ENCODE assay signal across 2 cellular contexts in the genomic region with DNA sequence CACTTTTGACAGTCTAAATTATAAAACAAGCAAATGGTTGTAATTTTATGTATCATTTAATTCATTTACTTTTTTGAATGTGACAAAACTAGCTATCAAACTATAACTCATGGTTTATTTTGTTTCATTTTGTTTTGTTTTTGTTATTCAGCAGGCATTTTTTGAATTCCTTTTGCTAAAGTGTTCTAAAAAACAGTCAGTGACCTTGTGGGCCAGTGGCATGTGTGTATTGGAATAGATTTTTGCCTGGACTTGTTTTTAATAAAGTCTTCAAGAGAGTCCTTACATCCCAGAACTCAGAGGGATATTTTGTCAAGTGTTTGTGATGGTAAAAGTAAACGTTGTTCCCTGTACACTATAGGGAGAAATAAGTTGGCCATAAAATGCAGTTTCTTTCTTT.
TF ChIP-seq lines count a peak whose summit lies in the region.

No MANE protein-coding gene starts in this region.

TF ChIP-seq in IMR-90, 13 proteins besides CTCF, POLR2A, EP300 and RAD21:
- TF ChIP-seq RFX5 (IDR thresholded peaks at IDR 0.05; ENCODE audit: low read depth, low read length) (no peak), BHLHE40 (IDR thresholded peaks at IDR 0.05; ENCODE audit: low read depth, low read length) (no peak), CHD1 (IDR thresholded peaks at IDR 0.05; ENCODE audit: low read depth, low read length) (no peak), MAFK (IDR thresholded peaks at IDR 0.05; ENCODE audit: low read depth, low read length) (no peak), MAZ (IDR thresholded peaks at IDR 0.05; ENCODE audit: borderline replicate concordance, low read depth, low read length) (no peak), SMC3 (IDR thresholded peaks at IDR 0.05; ENCODE audit: low read depth, low read length) (no peak), RCOR1 (IDR thresholded peaks at IDR 0.05; ENCODE audit: insufficient replicate concordance, low read length) (no peak), NFE2L2 (IDR thresholded peaks at IDR 0.05; ENCODE audit: low read depth, low read length) (no peak)

TF ChIP-seq in H1, 55 proteins besides CTCF, POLR2A, EP300 and RAD21:
- TF ChIP-seq HDAC2 (IDR thresholded peaks at IDR 0.05; ENCODE audit: borderline replicate concordance in 1 of 2, low read depth in 2 of 2, low read length in 2 of 2) = no peak
- TF ChIP-seq BACH1 (IDR thresholded peaks at IDR 0.05; ENCODE audit: low read length) = no peak
- no peak for TF ChIP-seq SAP30 (IDR thresholded peaks at IDR 0.05; ENCODE audit: insufficient read depth, insufficient replicate concordance, low read length)
- no peak for TF ChIP-seq SUZ12 (IDR thresholded peaks at IDR 0.05; ENCODE audit: low read length)
- no peak for TF ChIP-seq GABPA (IDR thresholded peaks at IDR 0.05; ENCODE audit: borderline replicate concordance, insufficient read depth, low read length)
- no peak for TF ChIP-seq SP1 (IDR thresholded peaks at IDR 0.05; ENCODE audit: low read depth, low read length)
- no peak for TF ChIP-seq KDM5A (IDR thresholded peaks at IDR 0.05; ENCODE audit: low read length)
- no peak for TF ChIP-seq SIX5 (IDR thresholded peaks at IDR 0.05; ENCODE audit: low read depth, low read length)
- no peak for TF ChIP-seq YY1 (IDR thresholded peaks at IDR 0.05; ENCODE audit: low read depth, low read length)
- TF ChIP-seq FOSL1 (IDR thresholded peaks at IDR 0.05; ENCODE audit: insufficient read depth, low read depth, low read length) = no peak
- TF ChIP-seq TAF7 (optimal IDR thresholded peaks at IDR 0.05; ENCODE audit: borderline replicate concordance, low read depth, low read length) = no peak
- TF ChIP-seq EGR1 (IDR thresholded peaks at IDR 0.05; ENCODE audit: borderline replicate concordance, low read depth, low read length) = no peak
